Comparison of ENCODE assay signal across 8 cellular contexts in the genomic region with DNA sequence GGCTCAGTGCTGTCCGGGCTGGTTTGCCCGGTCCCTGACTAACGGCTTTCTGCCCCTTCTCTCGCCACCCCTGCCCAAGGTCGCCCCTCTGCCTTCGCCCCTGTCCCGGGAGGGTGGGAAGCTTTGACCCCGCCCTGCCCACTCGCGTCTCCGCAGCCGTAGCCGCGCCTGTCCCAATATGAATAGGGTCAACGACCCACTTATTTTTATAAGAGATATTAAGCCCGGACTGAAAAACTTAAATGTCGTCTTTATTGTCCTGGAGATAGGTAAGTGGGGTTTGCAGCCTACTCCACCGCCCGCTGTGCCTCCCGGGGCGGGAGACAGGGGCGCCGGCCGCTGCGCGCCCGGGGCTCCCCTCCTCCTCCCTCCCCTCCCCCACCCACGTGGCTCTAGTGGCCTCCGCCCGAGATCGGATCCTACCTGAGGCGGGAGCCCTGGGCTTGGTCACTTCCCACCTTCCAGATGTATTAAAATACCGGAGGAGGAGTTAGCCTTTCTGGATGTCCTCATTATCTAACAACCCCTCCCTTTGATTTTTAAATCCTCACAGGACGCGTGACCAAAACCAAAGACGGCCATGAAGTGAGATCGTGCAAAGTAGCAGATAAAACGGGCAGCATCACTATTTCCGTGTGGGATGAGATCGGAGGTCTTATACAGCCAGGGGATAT. TPM values are rescaled to one million over a fixed set of nuclear protein-coding genes. Genes with fewer than 3 reads are reported as not detected.
DNase-seq lines count a peak whose midpoint lies in the region; ATAC-seq and TF ChIP-seq lines count a peak whose summit lies in the region.

No MANE protein-coding gene starts in this region.

- H3K4me3 ChIP-seq in astrocyte of the cerebellum (ENCODE audit: low read depth, low read length), result peak overlapping the region; percentile 78

- H3K36me3 Mint-ChIP-seq in T-helper 17 cell (ENCODE audit: low read depth), result peaks cover 3% of the 10 kb centered on the region

- H3K27ac Mint-ChIP-seq in T-helper 17 cell, result peak overlapping the region; percentile 97

- H3K27me3 Mint-ChIP-seq in T-helper 17 cell, result no peaks in the 10 kb centered on the region

- no peaks in the 10 kb centered on the region for H3K9me3 ChIP-seq in T-helper 17 cell (ENCODE audit: control insufficient read depth, low read length, poor library complexity, severe bottlenecking)

- peak; percentile 29 for DNase-seq in AG08396 (ENCODE audit: low spot score)
- DNase-seq in T-helper 17 cell, result peak; percentile 9 to 47 (median 35)
- no peak for DNase-seq in astrocyte of the cerebellum (ENCODE audit: low read depth)
- peak; percentile 49 for DNase-seq in iPS-NIHi11 (ENCODE audit: low spot score)
- peak; percentile 53 to 67 (median 56) for DNase-seq in stimulated activated CD4-positive, alpha-beta T cell treated with anti-CD3 and anti-CD28 coated beads, Interleukin-12 subunit alpha, Interleukin-12 subunit beta, amount 100 ng/mL, for 48 hours (ENCODE audit: low read depth in 2 of 3, low spot score in 1 of 3)
- no peak for DNase-seq in NCI-H1436 treated with DMSO at 0.1 percent for 48 hours (lab: John Stamatoyannopoulos, UW)

- no peak for TF ChIP-seq CTCF in astrocyte of the cerebellum (IDR thresholded peaks at IDR 0.05; ENCODE audit: low read depth, low read length, missing control alignments)

- H3K4me3 Mint-ChIP-seq in T-helper 17 cell, result peak overlapping the region; percentile 94

- ATAC-seq in GM19043 (IDR thresholded peaks at IDR 0.05; ENCODE audit: low read depth, unreplicated experiment) (peak; percentile 4), HG03378 (IDR thresholded peaks at IDR 0.05; ENCODE audit: unreplicated experiment) (peak; percentile 5), T-helper 17 cell (peak; percentile 3)

- H3K4me1 Mint-ChIP-seq in T-helper 17 cell, result peaks cover 33% of the 10 kb centered on the region

- in situ Hi-C loops in astrocyte of the cerebellum (cut with HindIII; ENCODE audit: low sequenced_read_pairs), result loop anchor here (5.0 kb wide), 1 partner anchor 46 kb away; no protein-coding TSS in a partner anchor

RNA-seq across cellular contexts. Expression of gene NABP1, which starts 0.6 kb away (rescaled TPM):
- 10 to 100 TPM; 61.9 to 71.6 TPM for total RNA-seq in T-helper 17 cell

Comparison
In these comparisons a context has a peak if more than half of its experiments do, and no peak if none do; other contexts are left out.
1. DNase-seq: peak in AG08396 (single experiment), T-helper 17 cell (3 of 3), iPS-NIHi11 (single experiment) and stimulated activated CD4-positive, alpha-beta T cell treated with anti-CD3 and anti-CD28 coated beads, Interleukin-12 subunit alpha, Interleukin-12 subunit beta, amount 100 ng/mL, for 48 hours (3 of 3); none in astrocyte of the cerebellum (single experiment) and NCI-H1436 treated with DMSO at 0.1 percent for 48 hours (single experiment).
2. Peak in every context shown above with its lines, with median percentiles within 50 percentile points of each other: ATAC-seq.